8 cellular contexts compared by ENCODE assay signal in the genomic region with DNA sequence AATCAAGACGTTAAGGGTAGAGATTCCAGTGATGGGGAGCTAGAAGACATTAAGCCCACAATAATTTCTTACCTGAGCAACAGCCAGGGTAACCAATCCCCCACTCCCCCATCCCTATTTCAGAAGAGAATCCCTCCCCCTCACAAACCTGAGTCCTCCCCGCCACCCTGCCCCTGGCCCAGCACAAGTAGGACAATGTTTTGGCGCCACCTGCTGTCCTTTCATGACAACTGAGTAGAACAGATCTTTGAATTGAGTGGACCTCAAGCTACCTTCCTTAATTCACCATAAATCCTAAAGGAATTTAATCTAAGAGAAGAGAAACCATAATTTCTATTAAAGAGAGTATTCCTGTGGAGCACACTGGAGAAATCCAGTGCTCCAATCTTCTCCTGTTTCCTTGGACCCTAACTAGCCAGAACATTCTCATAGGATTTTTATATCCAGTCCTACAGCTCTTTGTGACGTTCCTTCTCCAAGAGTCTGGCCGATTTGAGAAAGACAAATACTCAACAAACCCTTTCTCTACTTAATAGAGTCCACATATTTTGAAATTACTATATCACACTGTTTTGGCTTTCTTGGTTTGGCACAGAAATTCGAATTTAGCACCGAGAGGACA. TPM values are rescaled to one million over a fixed set of nuclear protein-coding genes. Genes with fewer than 3 reads are reported as not detected.
DNase-seq lines count a peak whose midpoint lies in the region; ATAC-seq, FAIRE-seq and TF ChIP-seq lines count a peak whose summit lies in the region.

No MANE protein-coding gene starts in this region.

- peaks cover 6% of the 10 kb centered on the region for H3K4me1 Mint-ChIP-seq in activated CD4-positive, alpha-beta T cell treated with anti-CD3 and anti-CD28 coated beads for 36 hours

- in situ Hi-C loops in HepG2 (cut with HindIII; ENCODE audit: extremely low pct_ligation_motif_present, low pct_unique_long_range_greater_than_20kb), result loop anchor here (5.0 kb wide), 1 partner anchor 62 kb away; no protein-coding TSS in a partner anchor

- TF ChIP-seq EP300 in HepG2 (IDR thresholded peaks at IDR 0.05; ENCODE audit: low read depth in 2 of 2, low read length in 2 of 2) (no peak), HepG2 (CRISPR knock-in tag; IDR thresholded peaks at IDR 0.05; ENCODE audit: borderline replicate concordance) (no peak)

- ATAC-seq in activated CD4-positive, alpha-beta T cell treated with anti-CD3 and anti-CD28 coated beads for 36 hours, result peak; percentile 72
- ATAC-seq in HepG2 (peak; percentile 61), HG03354 (IDR thresholded peaks at IDR 0.05; ENCODE audit: poor library complexity, severe bottlenecking, unreplicated experiment) (no peak)

- peak; percentile 59 for FAIRE-seq in HepG2 (lab: Jason Lieb, UNC)

- no peak overlapping the region for H3K9ac ChIP-seq in HepG2 (ENCODE audit: insufficient read depth, low read depth, low read length)

- CTCF ChIA-PET in activated CD4-positive, alpha-beta T cell treated with anti-CD3 and anti-CD28 coated beads for 36 hours (lab: Charles Lee), result interaction anchor here (0.6 to 12.0 kb wide), 34 partner anchors 9 to 962 kb away, joined by 3 to 154 read pairs (median 5); partner anchors contain the start of gene IHH
- CTCF ChIA-PET in HepG2 (lab: Yijun Ruan, JAX; ENCODE audit: low intra/inter-chr PET ratio, low total read pairs), result interaction anchor here (0.7 to 4.5 kb wide), 10 partner anchors 10 to 126 kb away, joined by 3 to 82 read pairs (median 4); partner anchors contain the start of gene CRYBA2

- H3K36me3 ChIP-seq in HepG2 (replicated peaks in 1 of 2; ENCODE audit: control insufficient read depth in 1 of 2, insufficient read depth in 2 of 2, low read length in 2 of 2), result no peaks in the 10 kb centered on the region

- peaks cover 69% of the 10 kb centered on the region for H3K4me1 ChIP-seq in HepG2 (ENCODE audit: insufficient read depth, low read length)

- no peak overlapping the region for H2AFZ ChIP-seq in HepG2 (ENCODE audit: low read length)

- no peaks in the 10 kb centered on the region for H3K36me3 Mint-ChIP-seq in activated CD4-positive, alpha-beta T cell treated with anti-CD3 and anti-CD28 coated beads for 36 hours (ENCODE audit: low read depth)

- H3K9me3 Mint-ChIP-seq in activated CD4-positive, alpha-beta T cell treated with anti-CD3 and anti-CD28 coated beads for 36 hours (ENCODE audit: low read depth), result no peaks in the 10 kb centered on the region

- DNase-seq in NCI-H1092 treated with DMSO at 0.1 percent for 48 hours (lab: John Stamatoyannopoulos, UW) (peak; percentile 35), NCI-H1092 (lab: John Stamatoyannopoulos, UW) (no peak), NB4 (ENCODE audit: low read depth) (peak; percentile 79), choroid plexus epithelial cell (ENCODE audit: low read depth) (peak; percentile 73), HepG2 (ENCODE audit: low spot score) (peak; percentile 62)
- DNase-seq in activated CD4-positive, alpha-beta T cell treated with anti-CD3 and anti-CD28 coated beads for 36 hours, result peak; percentile 82
- DNase-seq in stimulated activated CD8-positive, alpha-beta memory T cell treated with anti-CD3 and anti-CD28 coated beads, Interleukin-12 subunit alpha, Interleukin-12 subunit beta, amount 100 ng/mL, for 24 hours (ENCODE audit: extremely low read depth), result peak; percentile 19

- no peak overlapping the region for H3K4me3 ChIP-seq in NB4 (ENCODE audit: low read depth, low read length)
- H3K4me3 ChIP-seq in choroid plexus epithelial cell (ENCODE audit: low read depth, low read length), result no peak overlapping the region
- H3K4me3 ChIP-seq in HepG2 (replicated peaks in 1 of 3; ENCODE audit: insufficient read depth in 1 of 3, low read depth in 2 of 3, low read length in 3 of 3), result no peak overlapping the region

- no peaks in the 10 kb centered on the region for H3K9me3 ChIP-seq in HepG2 (ENCODE audit: low read length)

- TF ChIP-seq POLR2A in NB4 (IDR thresholded peaks at IDR 0.05; ENCODE audit: extremely low read depth, insufficient read length) (no peak), HepG2 (IDR thresholded peaks at IDR 0.05; ENCODE audit: insufficient read depth in 1 of 2, low read depth in 2 of 2, low read length in 2 of 2) (no peak)

- no peaks in the 10 kb centered on the region for H3K79me2 ChIP-seq in HepG2 (ENCODE audit: insufficient read depth, low read length)

- no peak overlapping the region for H3K4me2 ChIP-seq in HepG2 (ENCODE audit: low read depth, low read length)

- H4K20me1 ChIP-seq in HepG2 (ENCODE audit: insufficient read depth, low read length), result no peaks in the 10 kb centered on the region

- H3K27ac Mint-ChIP-seq in activated CD4-positive, alpha-beta T cell treated with anti-CD3 and anti-CD28 coated beads for 36 hours, result no peak overlapping the region

- H3K4me3 Mint-ChIP-seq in activated CD4-positive, alpha-beta T cell treated with anti-CD3 and anti-CD28 coated beads for 36 hours, result no peak overlapping the region

- no TSS peak for BruUV-seq in HepG2 (replicated peaks; lab: Mats Ljungman, UMichigan)

- peak; percentile 71 for TF ChIP-seq CTCF in NB4 (IDR thresholded peaks at IDR 0.05; ENCODE audit: low read depth, low read length)
- peak; percentile 80 for TF ChIP-seq CTCF in choroid plexus epithelial cell (conservative IDR thresholded peaks at IDR 0.05; ENCODE audit: low read depth, low read length)
- peak; percentile 95 for TF ChIP-seq CTCF in HepG2 (CRISPR knock-in tag; IDR thresholded peaks at IDR 0.05)

- no peaks in the 10 kb centered on the region for H3K27me3 ChIP-seq in HepG2 (ENCODE audit: control insufficient read depth in 1 of 2, insufficient read depth in 2 of 2, low read length in 2 of 2)

- no peak overlapping the region for H3K27ac ChIP-seq in HepG2 (ENCODE audit: extremely low read length, insufficient read depth, low read length)

- intact Hi-C loops in activated CD4-positive, alpha-beta T cell treated with anti-CD3 and anti-CD28 coated beads for 36 hours (cut with DNase I, micrococcal nuclease), result loop anchor here (1.0 to 5.0 kb wide), 4 partner anchors 46 to 267 kb away; no protein-coding TSS in a partner anchor
- intact Hi-C loops in HepG2 (cut with micrococcal nuclease; ENCODE audit: unreplicated experiment), result loop anchor here (1.0 kb wide), 3 partner anchors 46 to 90 kb away; no protein-coding TSS in a partner anchor

- TF ChIP-seq RAD21 in HepG2 (CRISPR knock-in tag; IDR thresholded peaks at IDR 0.05), result peak; percentile 87

- 55% methylated on average over 7 of the region's 7 CpGs for WGBS in HepG2 (ENCODE audit: low lambda C conversion rate)

- no peaks in the 10 kb centered on the region for H3K27me3 Mint-ChIP-seq in activated CD4-positive, alpha-beta T cell treated with anti-CD3 and anti-CD28 coated beads for 36 hours

- POLR2A ChIA-PET in activated CD4-positive, alpha-beta T cell treated with anti-CD3 and anti-CD28 coated beads for 36 hours (lab: Charles Lee), result no interaction called here
- POLR2A ChIA-PET in HepG2 (lab: Yijun Ruan, JAX), result interaction anchor here (1.3 to 5.6 kb wide), 2 partner anchors 47 to 60 kb away, joined by 4 to 45 read pairs; no protein-coding TSS in a partner anchor

RNA-seq across cellular contexts. Expression of gene NHEJ1, which starts 41.1 kb away (rescaled TPM):
- total RNA-seq in activated CD4-positive, alpha-beta T cell treated with anti-CD3 and anti-CD28 coated beads for 36 hours, result 10 to 100 TPM; 20.7 to 23.8 TPM
- total RNA-seq in HepG2 (2016; rRNA removed; fragmentation: Illumina TruSeq; extraction: Trizol), result 30.7 and 42.1 TPM in 2 replicates
- total RNA-seq in HepG2 (2016; cell fraction: cytosol; rRNA removed; fragmentation: Illumina TruSeq; extraction: Trizol; ENCODE audit: low read depth), result 6.5 and 7.7 TPM in 2 replicates
- total RNA-seq in HepG2 (2016; cell fraction: insoluble cytoplasmic fraction; rRNA removed; fragmentation: Illumina TruSeq; extraction: Trizol), result 30.0 and 42.5 TPM in 2 replicates
- 17.1 and 17.3 TPM in 2 replicates for total RNA-seq in HepG2 (2016; cell fraction: membrane; rRNA removed; fragmentation: Illumina TruSeq; extraction: Trizol)
- total RNA-seq in HepG2 (2016; cell fraction: nucleus; rRNA removed; fragmentation: Illumina TruSeq; extraction: Trizol), result 16.1 and 17.3 TPM in 2 replicates
- polyA plus RNA-seq in HepG2 (2011; rRNA removed), result 23.8 and 30.0 TPM in 2 replicates
- polyA plus RNA-seq in HepG2 (2011; cell fraction: cytosol; rRNA removed), result 23.3 and 26.7 TPM in 2 replicates
- polyA plus RNA-seq in HepG2 (2011; cell fraction: nucleus; rRNA removed), result 12.3 and 14.8 TPM in 2 replicates
- polyA plus RNA-seq in HepG2 (2012), result 20.2 and 22.8 TPM in 2 replicates
- polyA plus RNA-seq in HepG2 (2016; cell fraction: cytosol; fragmentation: Illumina TruSeq; extraction: Trizol; ENCODE audit: low read depth), result 5.5 and 6.1 TPM in 2 replicates
- polyA plus RNA-seq in HepG2 (2016; cell fraction: insoluble cytoplasmic fraction; fragmentation: Illumina TruSeq; extraction: Trizol; ENCODE audit: low read depth), result 35.8 and 40.0 TPM in 2 replicates
- 11.3 and 13.4 TPM in 2 replicates for polyA plus RNA-seq in HepG2 (2016; cell fraction: membrane; fragmentation: Illumina TruSeq; extraction: Trizol; ENCODE audit: low read depth)
- 14.3 and 14.5 TPM in 2 replicates for polyA plus RNA-seq in HepG2 (2016; cell fraction: nucleus; fragmentation: Illumina TruSeq; extraction: Trizol; ENCODE audit: insufficient read depth, low read depth)
- 47.0 and 114 TPM in 2 replicates for polyA minus RNA-seq in HepG2 (2011; rRNA and poly(A)+ RNA removed; ENCODE audit: low replicate concordance)
- polyA minus RNA-seq in HepG2 (2011; cell fraction: cytosol; rRNA and poly(A)+ RNA removed), result 20.4 and 25.8 TPM in 2 replicates
- polyA minus RNA-seq in HepG2 (2011; cell fraction: nucleus; rRNA and poly(A)+ RNA removed), result 19.6 and 28.0 TPM in 2 replicates

RNA-seq across cellular contexts. Expression of gene SLC23A3, which starts 50.3 kb away (rescaled TPM):
- 1 to 10 TPM; 1.2 to 1.9 TPM for total RNA-seq in activated CD4-positive, alpha-beta T cell treated with anti-CD3 and anti-CD28 coated beads for 36 hours
- total RNA-seq in HepG2 (2016; rRNA removed; fragmentation: Illumina TruSeq; extraction: Trizol), result 0.38 TPM in 1 of 2 replicates, not detected in the other
- total RNA-seq in HepG2 (2016; cell fraction: cytosol; rRNA removed; fragmentation: Illumina TruSeq; extraction: Trizol; ENCODE audit: low read depth), result 0.40 and 0.71 TPM in 2 replicates
- total RNA-seq in HepG2 (2016; cell fraction: insoluble cytoplasmic fraction; rRNA removed; fragmentation: Illumina TruSeq; extraction: Trizol), result 0.37 TPM in 1 of 2 replicates, not detected in the other
- 0.21 and 0.37 TPM in 2 replicates for total RNA-seq in HepG2 (2016; cell fraction: membrane; rRNA removed; fragmentation: Illumina TruSeq; extraction: Trizol)
- total RNA-seq in HepG2 (2016; cell fraction: nucleus; rRNA removed; fragmentation: Illumina TruSeq; extraction: Trizol), result 0.34 and 0.56 TPM in 2 replicates
- 0.78 and 2.1 TPM in 2 replicates for polyA plus RNA-seq in HepG2 (2011; rRNA removed)
- polyA plus RNA-seq in HepG2 (2011; cell fraction: cytosol; rRNA removed), result 0.10 and 0.12 TPM in 2 replicates
- polyA plus RNA-seq in HepG2 (2011; cell fraction: nucleus; rRNA removed), result 7.7 and 12.3 TPM in 2 replicates
- 0.89 and 1.8 TPM in 2 replicates for polyA plus RNA-seq in HepG2 (2012)
- not detected in 2 replicates for polyA plus RNA-seq in HepG2 (2016; cell fraction: cytosol; fragmentation: Illumina TruSeq; extraction: Trizol; ENCODE audit: low read depth)
- not detected in 2 replicates for polyA plus RNA-seq in HepG2 (2016; cell fraction: insoluble cytoplasmic fraction; fragmentation: Illumina TruSeq; extraction: Trizol; ENCODE audit: low read depth)
- polyA plus RNA-seq in HepG2 (2016; cell fraction: membrane; fragmentation: Illumina TruSeq; extraction: Trizol; ENCODE audit: low read depth), result not detected in 2 replicates
- polyA plus RNA-seq in HepG2 (2016; cell fraction: nucleus; fragmentation: Illumina TruSeq; extraction: Trizol; ENCODE audit: insufficient read depth, low read depth), result 2.0 and 2.1 TPM in 2 replicates
- polyA minus RNA-seq in HepG2 (2011; rRNA and poly(A)+ RNA removed; ENCODE audit: low replicate concordance), result 2.2 and 2.4 TPM in 2 replicates
- 0.30 TPM in 1 of 2 replicates, not detected in the other for polyA minus RNA-seq in HepG2 (2011; cell fraction: cytosol; rRNA and poly(A)+ RNA removed)
- 3.2 and 5.2 TPM in 2 replicates for polyA minus RNA-seq in HepG2 (2011; cell fraction: nucleus; rRNA and poly(A)+ RNA removed)

RNA-seq across cellular contexts. Expression of gene CNPPD1, which starts 57.2 kb away (rescaled TPM):
- 10 to 100 TPM; 38.7 to 41.4 TPM for total RNA-seq in activated CD4-positive, alpha-beta T cell treated with anti-CD3 and anti-CD28 coated beads for 36 hours
- total RNA-seq in HepG2 (2016; rRNA removed; fragmentation: Illumina TruSeq; extraction: Trizol), result 24.8 and 35.5 TPM in 2 replicates
- total RNA-seq in HepG2 (2016; cell fraction: cytosol; rRNA removed; fragmentation: Illumina TruSeq; extraction: Trizol; ENCODE audit: low read depth), result 5.6 and 5.7 TPM in 2 replicates
- 24.2 and 37.7 TPM in 2 replicates for total RNA-seq in HepG2 (2016; cell fraction: insoluble cytoplasmic fraction; rRNA removed; fragmentation: Illumina TruSeq; extraction: Trizol)
- total RNA-seq in HepG2 (2016; cell fraction: membrane; rRNA removed; fragmentation: Illumina TruSeq; extraction: Trizol), result 10.3 and 10.6 TPM in 2 replicates
- total RNA-seq in HepG2 (2016; cell fraction: nucleus; rRNA removed; fragmentation: Illumina TruSeq; extraction: Trizol), result 27.6 TPM in 2 replicates
- 49.4 and 60.7 TPM in 2 replicates for polyA plus RNA-seq in HepG2 (2011; rRNA removed)
- 45.0 and 48.2 TPM in 2 replicates for polyA plus RNA-seq in HepG2 (2011; cell fraction: cytosol; rRNA removed)
- 83.0 and 83.9 TPM in 2 replicates for polyA plus RNA-seq in HepG2 (2011; cell fraction: nucleus; rRNA removed)
- 34.1 and 38.6 TPM in 2 replicates for polyA plus RNA-seq in HepG2 (2012)
- polyA plus RNA-seq in HepG2 (2016; cell fraction: cytosol; fragmentation: Illumina TruSeq; extraction: Trizol; ENCODE audit: low read depth), result 5.2 and 5.3 TPM in 2 replicates
- polyA plus RNA-seq in HepG2 (2016; cell fraction: insoluble cytoplasmic fraction; fragmentation: Illumina TruSeq; extraction: Trizol; ENCODE audit: low read depth), result 27.2 and 31.3 TPM in 2 replicates
- 8.6 and 9.8 TPM in 2 replicates for polyA plus RNA-seq in HepG2 (2016; cell fraction: membrane; fragmentation: Illumina TruSeq; extraction: Trizol; ENCODE audit: low read depth)
- polyA plus RNA-seq in HepG2 (2016; cell fraction: nucleus; fragmentation: Illumina TruSeq; extraction: Trizol; ENCODE audit: insufficient read depth, low read depth), result 62.0 and 62.4 TPM in 2 replicates
- 12.3 and 51.1 TPM in 2 replicates for polyA minus RNA-seq in HepG2 (2011; rRNA and poly(A)+ RNA removed; ENCODE audit: low replicate concordance)
- polyA minus RNA-seq in HepG2 (2011; cell fraction: cytosol; rRNA and poly(A)+ RNA removed), result 13.9 and 15.4 TPM in 2 replicates
- 14.2 and 14.8 TPM in 2 replicates for polyA minus RNA-seq in HepG2 (2011; cell fraction: nucleus; rRNA and poly(A)+ RNA removed)

RNA-seq across cellular contexts. Expression of gene RETREG2, which starts 58.5 kb away (rescaled TPM):
- 10 to 100 TPM; 58.8 to 70.1 TPM for total RNA-seq in activated CD4-positive, alpha-beta T cell treated with anti-CD3 and anti-CD28 coated beads for 36 hours
- 59.7 and 86.0 TPM in 2 replicates for total RNA-seq in HepG2 (2016; rRNA removed; fragmentation: Illumina TruSeq; extraction: Trizol)
- total RNA-seq in HepG2 (2016; cell fraction: cytosol; rRNA removed; fragmentation: Illumina TruSeq; extraction: Trizol; ENCODE audit: low read depth), result 29.5 and 34.8 TPM in 2 replicates
- 56.6 and 88.6 TPM in 2 replicates for total RNA-seq in HepG2 (2016; cell fraction: insoluble cytoplasmic fraction; rRNA removed; fragmentation: Illumina TruSeq; extraction: Trizol)
- 119 and 127 TPM in 2 replicates for total RNA-seq in HepG2 (2016; cell fraction: membrane; rRNA removed; fragmentation: Illumina TruSeq; extraction: Trizol)
- total RNA-seq in HepG2 (2016; cell fraction: nucleus; rRNA removed; fragmentation: Illumina TruSeq; extraction: Trizol), result 52.2 and 63.7 TPM in 2 replicates
- 134 and 137 TPM in 2 replicates for polyA plus RNA-seq in HepG2 (2011; rRNA removed)
- 145 and 149 TPM in 2 replicates for polyA plus RNA-seq in HepG2 (2011; cell fraction: cytosol; rRNA removed)
- 127 and 155 TPM in 2 replicates for polyA plus RNA-seq in HepG2 (2011; cell fraction: nucleus; rRNA removed)
- polyA plus RNA-seq in HepG2 (2012), result 82.7 and 89.2 TPM in 2 replicates
- polyA plus RNA-seq in HepG2 (2016; cell fraction: cytosol; fragmentation: Illumina TruSeq; extraction: Trizol; ENCODE audit: low read depth), result 47.5 and 51.2 TPM in 2 replicates
- polyA plus RNA-seq in HepG2 (2016; cell fraction: insoluble cytoplasmic fraction; fragmentation: Illumina TruSeq; extraction: Trizol; ENCODE audit: low read depth), result 51.2 and 58.4 TPM in 2 replicates
- 95.6 and 101 TPM in 2 replicates for polyA plus RNA-seq in HepG2 (2016; cell fraction: membrane; fragmentation: Illumina TruSeq; extraction: Trizol; ENCODE audit: low read depth)
- polyA plus RNA-seq in HepG2 (2016; cell fraction: nucleus; fragmentation: Illumina TruSeq; extraction: Trizol; ENCODE audit: insufficient read depth, low read depth), result 84.0 and 89.2 TPM in 2 replicates
- 148 and 315 TPM in 2 replicates for polyA minus RNA-seq in HepG2 (2011; rRNA and poly(A)+ RNA removed; ENCODE audit: low replicate concordance)
- polyA minus RNA-seq in HepG2 (2011; cell fraction: cytosol; rRNA and poly(A)+ RNA removed), result 63.9 and 70.8 TPM in 2 replicates
- 91.3 and 97.2 TPM in 2 replicates for polyA minus RNA-seq in HepG2 (2011; cell fraction: nucleus; rRNA and poly(A)+ RNA removed)

RNA-seq across cellular contexts. Expression of gene IHH, which starts 58.8 kb away (rescaled TPM):
- total RNA-seq in activated CD4-positive, alpha-beta T cell treated with anti-CD3 and anti-CD28 coated beads for 36 hours, result under 1 TPM in 1 of 2 experiments, not detected in 1; 0.12 TPM
- 0.15 and 0.42 TPM in 2 replicates for total RNA-seq in HepG2 (2016; rRNA removed; fragmentation: Illumina TruSeq; extraction: Trizol)
- 0.20 TPM in 1 of 2 replicates, not detected in the other for total RNA-seq in HepG2 (2016; cell fraction: cytosol; rRNA removed; fragmentation: Illumina TruSeq; extraction: Trizol; ENCODE audit: low read depth)
- 0.31 and 0.39 TPM in 2 replicates for total RNA-seq in HepG2 (2016; cell fraction: insoluble cytoplasmic fraction; rRNA removed; fragmentation: Illumina TruSeq; extraction: Trizol)
- total RNA-seq in HepG2 (2016; cell fraction: membrane; rRNA removed; fragmentation: Illumina TruSeq; extraction: Trizol), result 0.28 and 0.31 TPM in 2 replicates
- 0.63 and 0.90 TPM in 2 replicates for total RNA-seq in HepG2 (2016; cell fraction: nucleus; rRNA removed; fragmentation: Illumina TruSeq; extraction: Trizol)
- polyA plus RNA-seq in HepG2 (2011; rRNA removed), result 0.10 TPM in 1 of 2 replicates, not detected in the other
- polyA plus RNA-seq in HepG2 (2011; cell fraction: cytosol; rRNA removed), result 0.09 TPM in 2 replicates
- 0.16 and 0.37 TPM in 2 replicates for polyA plus RNA-seq in HepG2 (2011; cell fraction: nucleus; rRNA removed)
- 0.08 and 0.12 TPM in 2 replicates for polyA plus RNA-seq in HepG2 (2012)
- polyA plus RNA-seq in HepG2 (2016; cell fraction: cytosol; fragmentation: Illumina TruSeq; extraction: Trizol; ENCODE audit: low read depth), result 0.11 and 0.16 TPM in 2 replicates
- 0.30 and 0.58 TPM in 2 replicates for polyA plus RNA-seq in HepG2 (2016; cell fraction: insoluble cytoplasmic fraction; fragmentation: Illumina TruSeq; extraction: Trizol; ENCODE audit: low read depth)
- 0.41 and 0.43 TPM in 2 replicates for polyA plus RNA-seq in HepG2 (2016; cell fraction: membrane; fragmentation: Illumina TruSeq; extraction: Trizol; ENCODE audit: low read depth)
- polyA plus RNA-seq in HepG2 (2016; cell fraction: nucleus; fragmentation: Illumina TruSeq; extraction: Trizol; ENCODE audit: insufficient read depth, low read depth), result 0.81 and 1.1 TPM in 2 replicates
- polyA minus RNA-seq in HepG2 (2011; rRNA and poly(A)+ RNA removed; ENCODE audit: low replicate concordance), result 0.26 TPM in 1 of 2 replicates, not detected in the other
- polyA minus RNA-seq in HepG2 (2011; cell fraction: cytosol; rRNA and poly(A)+ RNA removed), result not detected in 2 replicates
- 0.26 and 0.50 TPM in 2 replicates for polyA minus RNA-seq in HepG2 (2011; cell fraction: nucleus; rRNA and poly(A)+ RNA removed)
